ENCODE assay signal across 1 cellular context in the genomic region with DNA sequence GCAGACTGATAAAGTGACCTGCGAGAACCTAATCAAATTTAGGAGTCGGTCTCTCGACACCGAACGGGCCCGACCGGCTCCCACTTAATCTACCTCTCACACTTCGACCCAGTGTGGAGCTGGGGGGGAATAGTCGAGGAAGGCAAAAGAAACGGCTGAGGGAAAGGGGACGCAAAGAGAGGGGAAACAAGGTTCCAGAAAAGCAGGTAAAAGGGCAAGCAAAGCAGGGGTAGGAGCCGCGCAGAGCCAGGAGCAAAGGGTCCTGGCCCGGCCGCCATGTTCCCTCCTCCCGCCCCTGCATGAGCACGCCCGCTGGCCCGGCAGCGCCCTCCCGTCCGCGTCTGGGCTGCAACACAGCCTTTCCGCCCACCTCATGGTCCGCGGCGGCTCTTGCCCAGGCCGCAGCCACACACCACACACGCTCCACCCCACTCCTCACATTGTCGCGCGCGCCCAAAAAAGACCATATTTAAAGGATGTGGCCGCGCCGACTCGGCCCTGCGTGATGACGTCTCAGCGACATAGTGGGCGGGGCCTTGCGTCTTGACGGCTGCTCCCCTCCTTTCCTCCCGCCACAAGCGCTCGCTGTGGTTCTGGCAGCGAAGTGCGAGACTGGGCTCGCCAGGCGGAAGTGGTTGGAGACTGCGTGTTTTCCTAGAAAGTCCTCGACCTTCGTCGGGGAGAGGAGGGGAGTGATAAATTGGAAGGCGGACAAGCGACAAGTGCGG.
A peak's percentile ranks its signal among the peaks of the same experiment; 100 is the strongest.
TF ChIP-seq lines count a peak whose summit lies in the region.

A gene with protein sequence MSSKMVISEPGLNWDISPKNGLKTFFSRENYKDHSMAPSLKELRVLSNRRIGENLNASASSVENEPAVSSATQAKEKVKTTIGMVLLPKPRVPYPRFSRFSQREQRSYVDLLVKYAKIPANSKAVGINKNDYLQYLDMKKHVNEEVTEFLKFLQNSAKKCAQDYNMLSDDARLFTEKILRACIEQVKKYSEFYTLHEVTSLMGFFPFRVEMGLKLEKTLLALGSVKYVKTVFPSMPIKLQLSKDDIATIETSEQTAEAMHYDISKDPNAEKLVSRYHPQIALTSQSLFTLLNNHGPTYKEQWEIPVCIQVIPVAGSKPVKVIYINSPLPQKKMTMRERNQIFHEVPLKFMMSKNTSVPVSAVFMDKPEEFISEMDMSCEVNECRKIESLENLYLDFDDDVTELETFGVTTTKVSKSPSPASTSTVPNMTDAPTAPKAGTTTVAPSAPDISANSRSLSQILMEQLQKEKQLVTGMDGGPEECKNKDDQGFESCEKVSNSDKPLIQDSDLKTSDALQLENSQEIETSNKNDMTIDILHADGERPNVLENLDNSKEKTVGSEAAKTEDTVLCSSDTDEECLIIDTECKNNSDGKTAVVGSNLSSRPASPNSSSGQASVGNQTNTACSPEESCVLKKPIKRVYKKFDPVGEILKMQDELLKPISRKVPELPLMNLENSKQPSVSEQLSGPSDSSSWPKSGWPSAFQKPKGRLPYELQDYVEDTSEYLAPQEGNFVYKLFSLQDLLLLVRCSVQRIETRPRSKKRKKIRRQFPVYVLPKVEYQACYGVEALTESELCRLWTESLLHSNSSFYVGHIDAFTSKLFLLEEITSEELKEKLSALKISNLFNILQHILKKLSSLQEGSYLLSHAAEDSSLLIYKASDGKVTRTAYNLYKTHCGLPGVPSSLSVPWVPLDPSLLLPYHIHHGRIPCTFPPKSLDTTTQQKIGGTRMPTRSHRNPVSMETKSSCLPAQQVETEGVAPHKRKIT (minus strand): TSS at position 510 of the 728 bp plus-strand sequence. CDS start 1,165 bp downstream, outside the sequence.

TF ChIP-seq in HepG2, 621 proteins besides CTCF, POLR2A, EP300 and RAD21 (continued from another document and continues in another):
- no peak for TF ChIP-seq ZNF737 (CRISPR knock-in tag; IDR thresholded peaks at IDR 0.05; ENCODE audit: borderline replicate concordance)
- TF ChIP-seq IKZF4 (CRISPR knock-in tag; IDR thresholded peaks at IDR 0.05; ENCODE audit: borderline replicate concordance, low read depth, not compliant biosample characterization): peak; percentile 16
- no peak for TF ChIP-seq KAT2B (IDR thresholded peaks at IDR 0.05; ENCODE audit: borderline replicate concordance, low read depth, low read length)
- peak; percentile 58; the same call in 1 of the 2 replicates for TF ChIP-seq MEIS1 (CRISPR knock-in tag; IDR thresholded peaks at IDR 0.05; ENCODE audit: borderline replicate concordance)
- TF ChIP-seq, protein P1, sequence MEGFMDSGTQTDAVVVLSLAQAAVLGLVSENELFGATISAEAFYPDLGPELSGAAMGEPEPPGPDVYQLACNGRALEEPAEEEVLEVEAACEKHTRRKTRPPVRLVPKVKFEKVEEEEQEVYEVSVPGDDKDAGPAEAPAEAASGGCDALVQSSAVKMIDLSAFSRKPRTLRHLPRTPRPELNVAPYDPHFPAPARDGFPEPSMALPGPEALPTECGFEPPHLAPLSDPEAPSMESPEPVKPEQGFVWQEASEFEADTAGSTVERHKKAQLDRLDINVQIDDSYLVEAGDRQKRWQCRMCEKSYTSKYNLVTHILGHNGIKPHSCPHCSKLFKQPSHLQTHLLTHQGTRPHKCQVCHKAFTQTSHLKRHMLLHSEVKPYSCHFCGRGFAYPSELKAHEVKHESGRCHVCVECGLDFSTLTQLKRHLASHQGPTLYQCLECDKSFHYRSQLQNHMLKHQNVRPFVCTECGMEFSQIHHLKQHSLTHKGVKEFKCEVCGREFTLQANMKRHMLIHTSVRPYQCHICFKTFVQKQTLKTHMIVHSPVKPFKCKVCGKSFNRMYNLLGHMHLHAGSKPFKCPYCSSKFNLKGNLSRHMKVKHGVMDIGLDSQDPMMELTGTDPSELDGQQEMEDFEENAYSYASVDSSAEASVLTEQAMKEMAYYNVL (CRISPR knock-in tag; IDR thresholded peaks at IDR 0.05; ENCODE audit: borderline replicate concordance): peak; percentile 73; the same call in 1 of the 2 replicates
- no peak for TF ChIP-seq ADNP (CRISPR knock-in tag; IDR thresholded peaks at IDR 0.05)
- peak; percentile 81 for TF ChIP-seq ZSCAN9 (CRISPR knock-in tag; IDR thresholded peaks at IDR 0.05; ENCODE audit: borderline replicate concordance)
- TF ChIP-seq, protein P2, sequence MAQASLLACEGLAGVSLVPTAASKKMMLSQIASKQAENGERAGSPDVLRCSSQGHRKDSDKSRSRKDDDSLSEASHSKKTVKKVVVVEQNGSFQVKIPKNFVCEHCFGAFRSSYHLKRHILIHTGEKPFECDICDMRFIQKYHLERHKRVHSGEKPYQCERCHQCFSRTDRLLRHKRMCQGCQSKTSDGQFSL (CRISPR knock-in tag; IDR thresholded peaks at IDR 0.05): no peak
- TF ChIP-seq ZNF776 (CRISPR knock-in tag; IDR thresholded peaks at IDR 0.05): peak; percentile 91; the same call in 1 of the 2 replicates
- 0 out of 2 replicates have a peak, but pooled peaks have one; percentile 72 for TF ChIP-seq MYNN (CRISPR knock-in tag; IDR thresholded peaks at IDR 0.05; ENCODE audit: low read depth)
- peak; percentile 76 for TF ChIP-seq ZNF253 (CRISPR knock-in tag; IDR thresholded peaks at IDR 0.05; ENCODE audit: borderline replicate concordance)
- TF ChIP-seq FOXP1 (IDR thresholded peaks at IDR 0.05): no peak
- TF ChIP-seq FOXP1 (CRISPR knock-in tag; IDR thresholded peaks at IDR 0.05): peak; percentile 4; the same call in 1 of the 2 replicates
- peak; percentile 30 for TF ChIP-seq STAG1 (CRISPR knock-in tag; IDR thresholded peaks at IDR 0.05)
- no peak for TF ChIP-seq PAF1 (CRISPR knock-in tag; IDR thresholded peaks at IDR 0.05)
- TF ChIP-seq, protein P3, sequence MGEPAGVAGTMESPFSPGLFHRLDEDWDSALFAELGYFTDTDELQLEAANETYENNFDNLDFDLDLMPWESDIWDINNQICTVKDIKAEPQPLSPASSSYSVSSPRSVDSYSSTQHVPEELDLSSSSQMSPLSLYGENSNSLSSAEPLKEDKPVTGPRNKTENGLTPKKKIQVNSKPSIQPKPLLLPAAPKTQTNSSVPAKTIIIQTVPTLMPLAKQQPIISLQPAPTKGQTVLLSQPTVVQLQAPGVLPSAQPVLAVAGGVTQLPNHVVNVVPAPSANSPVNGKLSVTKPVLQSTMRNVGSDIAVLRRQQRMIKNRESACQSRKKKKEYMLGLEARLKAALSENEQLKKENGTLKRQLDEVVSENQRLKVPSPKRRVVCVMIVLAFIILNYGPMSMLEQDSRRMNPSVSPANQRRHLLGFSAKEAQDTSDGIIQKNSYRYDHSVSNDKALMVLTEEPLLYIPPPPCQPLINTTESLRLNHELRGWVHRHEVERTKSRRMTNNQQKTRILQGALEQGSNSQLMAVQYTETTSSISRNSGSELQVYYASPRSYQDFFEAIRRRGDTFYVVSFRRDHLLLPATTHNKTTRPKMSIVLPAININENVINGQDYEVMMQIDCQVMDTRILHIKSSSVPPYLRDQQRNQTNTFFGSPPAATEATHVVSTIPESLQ (CRISPR knock-in tag; conservative IDR thresholded peaks at IDR 0.05): no peak
- TF ChIP-seq, protein P4, sequence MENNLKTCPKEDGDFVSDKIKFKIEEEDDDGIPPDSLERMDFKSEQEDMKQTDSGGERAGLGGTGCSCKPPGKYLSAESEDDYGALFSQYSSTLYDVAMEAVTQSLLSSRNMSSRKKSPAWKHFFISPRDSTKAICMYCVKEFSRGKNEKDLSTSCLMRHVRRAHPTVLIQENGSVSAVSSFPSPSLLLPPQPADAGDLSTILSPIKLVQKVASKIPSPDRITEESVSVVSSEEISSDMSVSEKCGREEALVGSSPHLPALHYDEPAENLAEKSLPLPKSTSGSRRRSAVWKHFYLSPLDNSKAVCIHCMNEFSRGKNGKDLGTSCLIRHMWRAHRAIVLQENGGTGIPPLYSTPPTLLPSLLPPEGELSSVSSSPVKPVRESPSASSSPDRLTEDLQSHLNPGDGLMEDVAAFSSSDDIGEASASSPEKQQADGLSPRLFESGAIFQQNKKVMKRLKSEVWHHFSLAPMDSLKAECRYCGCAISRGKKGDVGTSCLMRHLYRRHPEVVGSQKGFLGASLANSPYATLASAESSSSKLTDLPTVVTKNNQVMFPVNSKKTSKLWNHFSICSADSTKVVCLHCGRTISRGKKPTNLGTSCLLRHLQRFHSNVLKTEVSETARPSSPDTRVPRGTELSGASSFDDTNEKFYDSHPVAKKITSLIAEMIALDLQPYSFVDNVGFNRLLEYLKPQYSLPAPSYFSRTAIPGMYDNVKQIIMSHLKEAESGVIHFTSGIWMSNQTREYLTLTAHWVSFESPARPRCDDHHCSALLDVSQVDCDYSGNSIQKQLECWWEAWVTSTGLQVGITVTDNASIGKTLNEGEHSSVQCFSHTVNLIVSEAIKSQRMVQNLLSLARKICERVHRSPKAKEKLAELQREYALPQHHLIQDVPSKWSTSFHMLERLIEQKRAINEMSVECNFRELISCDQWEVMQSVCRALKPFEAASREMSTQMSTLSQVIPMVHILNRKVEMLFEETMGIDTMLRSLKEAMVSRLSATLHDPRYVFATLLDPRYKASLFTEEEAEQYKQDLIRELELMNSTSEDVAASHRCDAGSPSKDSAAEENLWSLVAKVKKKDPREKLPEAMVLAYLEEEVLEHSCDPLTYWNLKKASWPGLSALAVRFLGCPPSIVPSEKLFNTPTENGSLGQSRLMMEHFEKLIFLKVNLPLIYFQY (CRISPR knock-in tag; IDR thresholded peaks at IDR 0.05; ENCODE audit: borderline replicate concordance): peak; percentile 51; the same call in 1 of the 2 replicates
- TF ChIP-seq ZBTB7A (CRISPR knock-in tag; IDR thresholded peaks at IDR 0.05): no peak; the same call in 1 of the 2 replicates
- TF ChIP-seq PAX8 (CRISPR knock-in tag; IDR thresholded peaks at IDR 0.05; ENCODE audit: borderline replicate concordance): no peak; the same call in 1 of the 2 replicates
- TF ChIP-seq, protein P5, sequence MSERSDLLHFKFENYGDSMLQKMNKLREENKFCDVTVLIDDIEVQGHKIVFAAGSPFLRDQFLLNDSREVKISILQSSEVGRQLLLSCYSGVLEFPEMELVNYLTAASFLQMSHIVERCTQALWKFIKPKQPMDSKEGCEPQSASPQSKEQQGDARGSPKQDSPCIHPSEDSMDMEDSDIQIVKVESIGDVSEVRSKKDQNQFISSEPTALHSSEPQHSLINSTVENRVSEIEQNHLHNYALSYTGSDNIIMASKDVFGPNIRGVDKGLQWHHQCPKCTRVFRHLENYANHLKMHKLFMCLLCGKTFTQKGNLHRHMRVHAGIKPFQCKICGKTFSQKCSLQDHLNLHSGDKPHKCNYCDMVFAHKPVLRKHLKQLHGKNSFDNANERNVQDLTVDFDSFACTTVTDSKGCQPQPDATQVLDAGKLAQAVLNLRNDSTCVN (CRISPR knock-in tag; IDR thresholded peaks at IDR 0.05; ENCODE audit: borderline replicate concordance): peak; percentile 56
- no peak for TF ChIP-seq MTA3 (CRISPR knock-in tag; IDR thresholded peaks at IDR 0.05)
- 0 out of 2 replicates have a peak, but pooled peaks have one; percentile 50 for TF ChIP-seq ESRRA (CRISPR knock-in tag; IDR thresholded peaks at IDR 0.05; ENCODE audit: low read depth)
- TF ChIP-seq, protein P6, sequence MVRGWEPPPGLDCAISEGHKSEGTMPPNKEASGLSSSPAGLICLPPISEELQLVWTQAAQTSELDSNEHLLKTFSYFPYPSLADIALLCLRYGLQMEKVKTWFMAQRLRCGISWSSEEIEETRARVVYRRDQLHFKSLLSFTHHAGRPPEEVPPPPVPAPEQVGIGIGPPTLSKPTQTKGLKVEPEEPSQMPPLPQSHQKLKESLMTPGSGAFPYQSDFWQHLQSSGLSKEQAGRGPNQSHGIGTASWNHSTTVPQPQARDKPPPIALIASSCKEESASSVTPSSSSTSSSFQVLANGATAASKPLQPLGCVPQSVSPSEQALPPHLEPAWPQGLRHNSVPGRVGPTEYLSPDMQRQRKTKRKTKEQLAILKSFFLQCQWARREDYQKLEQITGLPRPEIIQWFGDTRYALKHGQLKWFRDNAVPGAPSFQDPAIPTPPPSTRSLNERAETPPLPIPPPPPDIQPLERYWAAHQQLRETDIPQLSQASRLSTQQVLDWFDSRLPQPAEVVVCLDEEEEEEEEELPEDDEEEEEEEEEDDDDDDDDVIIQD (CRISPR knock-in tag; IDR thresholded peaks at IDR 0.05; ENCODE audit: low read depth): peak; percentile 64; the same call in 1 of the 2 replicates
- no peak for TF ChIP-seq ZSCAN29 (CRISPR knock-in tag; conservative IDR thresholded peaks at IDR 0.05)
- peak; percentile 67 for TF ChIP-seq RXRB (CRISPR knock-in tag; IDR thresholded peaks at IDR 0.05; ENCODE audit: borderline replicate concordance)
- TF ChIP-seq, protein P7, sequence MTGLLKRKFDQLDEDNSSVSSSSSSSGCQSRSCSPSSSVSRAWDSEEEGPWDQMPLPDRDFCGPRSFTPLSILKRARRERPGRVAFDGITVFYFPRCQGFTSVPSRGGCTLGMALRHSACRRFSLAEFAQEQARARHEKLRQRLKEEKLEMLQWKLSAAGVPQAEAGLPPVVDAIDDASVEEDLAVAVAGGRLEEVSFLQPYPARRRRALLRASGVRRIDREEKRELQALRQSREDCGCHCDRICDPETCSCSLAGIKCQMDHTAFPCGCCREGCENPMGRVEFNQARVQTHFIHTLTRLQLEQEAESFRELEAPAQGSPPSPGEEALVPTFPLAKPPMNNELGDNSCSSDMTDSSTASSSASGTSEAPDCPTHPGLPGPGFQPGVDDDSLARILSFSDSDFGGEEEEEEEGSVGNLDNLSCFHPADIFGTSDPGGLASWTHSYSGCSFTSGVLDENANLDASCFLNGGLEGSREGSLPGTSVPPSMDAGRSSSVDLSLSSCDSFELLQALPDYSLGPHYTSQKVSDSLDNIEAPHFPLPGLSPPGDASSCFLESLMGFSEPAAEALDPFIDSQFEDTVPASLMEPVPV (CRISPR knock-in tag; IDR thresholded peaks at IDR 0.05): peak; percentile 67; the same call in 1 of the 2 replicates
- peak; percentile 90; the same call in 1 of the 2 replicates for TF ChIP-seq ZNF607 (CRISPR knock-in tag; IDR thresholded peaks at IDR 0.05; ENCODE audit: borderline replicate concordance)
- 0 out of 2 replicates have a peak, but pooled peaks have one; percentile 66 for TF ChIP-seq NR1H2 (CRISPR knock-in tag; IDR thresholded peaks at IDR 0.05; ENCODE audit: borderline replicate concordance, low read depth)
- 0 out of 2 replicates have a peak, but pooled peaks have one; percentile 18 for TF ChIP-seq DPF2 (CRISPR knock-in tag; IDR thresholded peaks at IDR 0.05; ENCODE audit: borderline replicate concordance, low read depth)
- no peak; the same call in 1 of the 2 replicates for TF ChIP-seq SP140L (CRISPR knock-in tag; IDR thresholded peaks at IDR 0.05; ENCODE audit: borderline replicate concordance)
- TF ChIP-seq, protein P8, sequence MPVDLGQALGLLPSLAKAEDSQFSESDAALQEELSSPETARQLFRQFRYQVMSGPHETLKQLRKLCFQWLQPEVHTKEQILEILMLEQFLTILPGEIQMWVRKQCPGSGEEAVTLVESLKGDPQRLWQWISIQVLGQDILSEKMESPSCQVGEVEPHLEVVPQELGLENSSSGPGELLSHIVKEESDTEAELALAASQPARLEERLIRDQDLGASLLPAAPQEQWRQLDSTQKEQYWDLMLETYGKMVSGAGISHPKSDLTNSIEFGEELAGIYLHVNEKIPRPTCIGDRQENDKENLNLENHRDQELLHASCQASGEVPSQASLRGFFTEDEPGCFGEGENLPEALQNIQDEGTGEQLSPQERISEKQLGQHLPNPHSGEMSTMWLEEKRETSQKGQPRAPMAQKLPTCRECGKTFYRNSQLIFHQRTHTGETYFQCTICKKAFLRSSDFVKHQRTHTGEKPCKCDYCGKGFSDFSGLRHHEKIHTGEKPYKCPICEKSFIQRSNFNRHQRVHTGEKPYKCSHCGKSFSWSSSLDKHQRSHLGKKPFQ (CRISPR knock-in tag; IDR thresholded peaks at IDR 0.05; ENCODE audit: insufficient replicate concordance): no peak
- peak; percentile 45; the same call in 1 of the 2 replicates for TF ChIP-seq ZFYVE20 (CRISPR knock-in tag; IDR thresholded peaks at IDR 0.05; ENCODE audit: borderline replicate concordance, low read depth)
